In genomic region chr7:108267615-108268014, GRCh38 we compare ENCODE assay signal across 21 cellular contexts.
DNase-seq lines count a peak whose midpoint lies in the region; ATAC-seq, FAIRE-seq and TF ChIP-seq lines count a peak whose summit lies in the region.
"Had no signal": no experiment of that assay in that cellular context is flagged by ENCODE, and none has a peak within 500 bp of the region (broad histone marks: within the 10 kb centered on the region; RNA-seq: fewer than 3 reads in every experiment).

No MANE protein-coding gene starts in this region.

- H3K79me2 ChIP-seq in SK-N-SH (ENCODE audit: insufficient read depth) = no peaks in the 10 kb centered on the region

- in situ Hi-C loops in SK-MEL-5 (cut with HindIII; ENCODE audit: low pct_unique_long_range_greater_than_20kb, low sequenced_read_pairs) = no loop called here

- ATAC-seq in SK-N-SH treated with all-trans-retinoic acid at 6 μM for 48 hours = no peak
- ATAC-seq: GM12878 had no signal

- TF ChIP-seq RAD21 in SK-N-SH (IDR thresholded peaks at IDR 0.05; ENCODE audit: low read length) = no peak

- POLR2A ChIA-PET in SK-N-SH (lab: Yijun Ruan, JAX) = no interaction called here

- no peak for FAIRE-seq in GM19239 (lab: Jason Lieb, UNC)
- FAIRE-seq: D721Med, G401.6, GM12878, GM12892 had no signal

- DNase-seq in SK-N-SH (no peak), SK-MEL-5 (ENCODE audit: low read depth, low spot score) (peak; percentile 34), caudate nucleus (lab: John Stamatoyannopoulos, UW) (no peak), GM19239 (ENCODE audit: insufficient read length, low spot score) (no peak), hepatic stellate cell (ENCODE audit: low spot score) (no peak), T-helper 2 cell (no peak)
- DNase-seq: BE2C; C1 segment of cervical spinal cord; Caco-2; Calu3; CD4-positive, alpha-beta memory T cell; CD4-positive, CD25-positive, alpha-beta regulatory T cell; CD8-positive, alpha-beta memory T cell; DMS79 treated with DMSO at 0.1 percent for 48 hours had no signal

- CTCF ChIA-PET in SK-N-SH (lab: Yijun Ruan, JAX) = interaction anchor here (1.0 to 2.6 kb wide), 4 partner anchors 10 to 49 kb away, joined by 3 to 12 read pairs (median 6); no protein-coding TSS in a partner anchor

- H3K36me3 ChIP-seq in SK-N-SH (replicated peaks in 1 of 2; ENCODE audit: control insufficient read depth in 1 of 2, insufficient read depth in 2 of 2, low read length in 1 of 2) = no peaks in the 10 kb centered on the region
- H3K36me3 ChIP-seq: BE2C, BLaER1 had no signal

- WGBS in SK-N-SH (ENCODE audit: low lambda C conversion rate) = 97% methylated on average over 1 of the region's 1 CpG

- no peak for TF ChIP-seq CTCF in SK-N-SH (IDR thresholded peaks at IDR 0.05)

- H4K20me1 ChIP-seq in SK-N-SH (ENCODE audit: insufficient read depth) = no peaks in the 10 kb centered on the region
- H4K20me1 ChIP-seq: BLaER1 had no signal

- H3K9me2 ChIP-seq in SK-N-SH = no peaks in the 10 kb centered on the region

- no peaks in the 10 kb centered on the region for H3K9me3 ChIP-seq in SK-N-SH
- H3K9me3 ChIP-seq: BE2C, BLaER1, Caco-2 had no signal

- TF ChIP-seq EP300 in SK-N-SH (IDR thresholded peaks at IDR 0.05; ENCODE audit: borderline replicate concordance in 1 of 2, low read depth in 1 of 2, low read length in 1 of 2) = peak in 1 of 2 experiments; percentile 55; a peak in 2 of 4 replicates

- no peaks in the 10 kb centered on the region for H3F3A ChIP-seq in SK-N-SH (replicated peaks; ENCODE audit: insufficient read depth)

- H3K4me1 ChIP-seq in SK-N-SH (ENCODE audit: control insufficient read depth in 1 of 2, insufficient read depth in 2 of 2, low read depth in 1 of 2, low read length in 1 of 2) = peaks cover 5 to 32% of the 10 kb centered on the region in 2 experiments; a peak in 3 of 4 replicates
- H3K4me1 ChIP-seq: Caco-2 had no signal

- no peak overlapping the region for H3K4me3 ChIP-seq in SK-N-SH (ENCODE audit: low read depth in 2 of 2, low read length in 1 of 2)
- H3K4me3 ChIP-seq: BLaER1, GM12878 had no signal

- H3K4me2 ChIP-seq in SK-N-SH = no peak overlapping the region
- H3K4me2 ChIP-seq: BLaER1 had no signal

- H3K9ac ChIP-seq in SK-N-SH = no peak overlapping the region
- H3K9ac ChIP-seq: BLaER1 had no signal

- no peaks in the 10 kb centered on the region for H3K27me3 ChIP-seq in SK-N-SH (ENCODE audit: insufficient read depth)
- H3K27me3 ChIP-seq: BE2C, BLaER1 had no signal

- H3K27ac ChIP-seq in SK-N-SH (ENCODE audit: low read depth in 2 of 2, low read length in 1 of 2) = no peak overlapping the region; a peak in 1 of 4 replicates
- peak overlapping the region; percentile 7 for H3K27ac ChIP-seq in caudate nucleus (ENCODE audit: low read depth, low read length)
- H3K27ac ChIP-seq: 22Rv1, BLaER1 had no signal

- H2AFZ ChIP-seq in SK-N-SH (ENCODE audit: low read depth) = no peak overlapping the region

TF ChIP-seq in SK-N-SH, 30 proteins besides CTCF, POLR2A, EP300 and RAD21:
- TF ChIP-seq RFX5 (IDR thresholded peaks at IDR 0.05; ENCODE audit: low read length) (no peak), GATA2 (CRISPR knock-in tag; IDR thresholded peaks at IDR 0.05) (peak; percentile 17; the same call in 1 of the 2 replicates), RCOR1 (IDR thresholded peaks at IDR 0.05; ENCODE audit: low read length) (peak; percentile 58)

TF ChIP-seq in SK-N-SH treated with all-trans-retinoic acid at 6 μM for 48 hours, 23 proteins besides CTCF, POLR2A, EP300 and RAD21:
- no peak for TF ChIP-seq RARB (CRISPR knock-in tag; IDR thresholded peaks at IDR 0.05)
- no peak for TF ChIP-seq ZNF565 (CRISPR knock-in tag; conservative IDR thresholded peaks at IDR 0.05; ENCODE audit: low read depth)
- TF ChIP-seq BACH2 (CRISPR knock-in tag; IDR thresholded peaks at IDR 0.05; ENCODE audit: borderline replicate concordance) = no peak
- TF ChIP-seq CREB5 (CRISPR knock-in tag; IDR thresholded peaks at IDR 0.05; ENCODE audit: low read depth) = no peak
- no peak for TF ChIP-seq ZNF8 (CRISPR knock-in tag; IDR thresholded peaks at IDR 0.05)
- no peak for TF ChIP-seq PPARA (CRISPR knock-in tag; IDR thresholded peaks at IDR 0.05; ENCODE audit: borderline replicate concordance)
- no peak for TF ChIP-seq ZNF70 (CRISPR knock-in tag; IDR thresholded peaks at IDR 0.05)
- no peak for TF ChIP-seq TSHZ2 (CRISPR knock-in tag; IDR thresholded peaks at IDR 0.05)
- TF ChIP-seq ZC3H10 (CRISPR knock-in tag; IDR thresholded peaks at IDR 0.05) = no peak
- no peak for TF ChIP-seq TCF4 (CRISPR knock-in tag; IDR thresholded peaks at IDR 0.05; ENCODE audit: borderline replicate concordance)
- no peak for TF ChIP-seq CSRNP3 (CRISPR knock-in tag; IDR thresholded peaks at IDR 0.05)
- TF ChIP-seq OSR1 (CRISPR knock-in tag; IDR thresholded peaks at IDR 0.05) = no peak
- no peak for TF ChIP-seq ESRRG (CRISPR knock-in tag; IDR thresholded peaks at IDR 0.05)
TF ChIP-seq in SK-N-SH treated with all-trans-retinoic acid at 6 μM for 48 hours: peak in this region for 0.
